In genomic region chr21:34912022-34912933, GRCh38 we compare ENCODE assay signal across 14 cellular contexts.
DNase-seq lines count a peak whose midpoint lies in the region; ATAC-seq, FAIRE-seq and TF ChIP-seq lines count a peak whose summit lies in the region.
"Had no signal": no experiment of that assay in that cellular context is flagged by ENCODE, and none has a peak within 500 bp of the region (broad histone marks: within the 10 kb centered on the region; RNA-seq: fewer than 3 reads in every experiment).

No MANE protein-coding gene starts in this region.

- DNase-seq in CD4-positive, CD25-positive, alpha-beta regulatory T cell: no peak
- no peak for DNase-seq in GM18507 (ENCODE audit: extremely low spot score, insufficient read length, low read depth)
- peak; percentile 73 for DNase-seq in fibroblast of peridontal ligament (ENCODE audit: extremely low read depth)
- DNase-seq in glutamatergic neuron: no peak
- no peak for DNase-seq in SJCRH30
- DNase-seq in mesothelial cell of epicardium (ENCODE audit: low spot score in 2 of 2, unreplicated experiment in 2 of 2): no peak
- DNase-seq in progenitor cell of endocrine pancreas (ENCODE audit: low spot score, unreplicated experiment): no peak
- DNase-seq: DMS 273 treated with DMSO at 0.1 percent for 48 hours, left colon, NCI-H2029 treated with DMSO at 0.1 percent for 48 hours, tibial artery had no signal

- H3F3A ChIP-seq in OCI-LY1 (ENCODE audit: insufficient read depth, low read length): no peaks in the 10 kb centered on the region

- H3K9me3 ChIP-seq in CD4-positive, CD25-positive, alpha-beta regulatory T cell (ENCODE audit: control insufficient read depth in 2 of 2, low read length in 2 of 2): no peaks in the 10 kb centered on the region
- no peaks in the 10 kb centered on the region for H3K9me3 ChIP-seq in OCI-LY1 (ENCODE audit: low read length)
- no peaks in the 10 kb centered on the region for H3K9me3 ChIP-seq in SJCRH30 (replicated peaks)
- H3K9me3 ChIP-seq: tibial artery had no signal

- H3K36me3 Mint-ChIP-seq in CD4-positive, CD25-positive, alpha-beta regulatory T cell: peaks cover 27% of the 10 kb centered on the region
- peaks cover 4% of the 10 kb centered on the region for H3K36me3 Mint-ChIP-seq in glutamatergic neuron (ENCODE audit: unreplicated experiment)
- no peaks in the 10 kb centered on the region for H3K36me3 Mint-ChIP-seq in mesothelial cell of epicardium
- H3K36me3 Mint-ChIP-seq in progenitor cell of endocrine pancreas (ENCODE audit: insufficient read depth): no peaks in the 10 kb centered on the region

- peak overlapping the region in 2 of 3 donors; percentile 47 to 81 for H3K27ac Mint-ChIP-seq in CD4-positive, CD25-positive, alpha-beta regulatory T cell
- H3K27ac Mint-ChIP-seq in glutamatergic neuron (ENCODE audit: unreplicated experiment) (no peak overlapping the region), mesothelial cell of epicardium (no peak overlapping the region), progenitor cell of endocrine pancreas (no peak overlapping the region)

- no peak for ATAC-seq in CD4-positive, CD25-positive, alpha-beta regulatory T cell (ENCODE audit: low read depth in 2 of 2)
- ATAC-seq: left colon had no signal

- FAIRE-seq in GM18507 (lab: Jason Lieb, UNC): peak; percentile 70
- FAIRE-seq: bronchial epithelial cell had no signal

- H3K27me3 Mint-ChIP-seq in CD4-positive, CD25-positive, alpha-beta regulatory T cell: no peaks in the 10 kb centered on the region
- H3K27me3 Mint-ChIP-seq in glutamatergic neuron (ENCODE audit: unreplicated experiment) (peaks cover 2% of the 10 kb centered on the region), mesothelial cell of epicardium (ENCODE audit: low read depth) (peaks cover 3% of the 10 kb centered on the region), progenitor cell of endocrine pancreas (peaks cover 87% of the 10 kb centered on the region)

- H2AFZ ChIP-seq in OCI-LY1 (ENCODE audit: low read length): no peak overlapping the region

- H3K4me3 ChIP-seq in CD4-positive, CD25-positive, alpha-beta regulatory T cell (ENCODE audit: low read depth, low read length): no peak overlapping the region
- H3K4me3 ChIP-seq in OCI-LY1 (ENCODE audit: low read depth, low read length, poor library complexity, severe bottlenecking) (no peak overlapping the region), SJCRH30 (no peak overlapping the region)
- H3K4me3 ChIP-seq: SK-N-MC, tibial artery had no signal

- H3K9me2 ChIP-seq in OCI-LY1 (ENCODE audit: low read depth, low read length): no peaks in the 10 kb centered on the region

- TF ChIP-seq CTCF in OCI-LY1 (IDR thresholded peaks at IDR 0.05; ENCODE audit: low read length): peak; percentile 23; the same call in 1 of the 2 replicates
- TF ChIP-seq CTCF in glutamatergic neuron (IDR thresholded peaks at IDR 0.05; ENCODE audit: partially characterized antibody, unreplicated experiment): no peak
- no peak for TF ChIP-seq CTCF in mesothelial cell of epicardium (IDR thresholded peaks at IDR 0.05; ENCODE audit: unreplicated experiment)
- no peak for TF ChIP-seq CTCF in progenitor cell of endocrine pancreas (IDR thresholded peaks at IDR 0.05; ENCODE audit: unreplicated experiment)

- H3K27me3 ChIP-seq in CD4-positive, CD25-positive, alpha-beta regulatory T cell (ENCODE audit: control insufficient read depth, insufficient read depth, low read length): no peaks in the 10 kb centered on the region
- H3K27me3 ChIP-seq in OCI-LY1 (ENCODE audit: insufficient read depth, low read length) (no peaks in the 10 kb centered on the region), SJCRH30 (no peaks in the 10 kb centered on the region)

- no peaks in the 10 kb centered on the region for H4K20me1 ChIP-seq in OCI-LY1 (ENCODE audit: insufficient read depth, low read length)

- peaks cover 24 to 93% (median 70%) of the 10 kb centered on the region in 4 donors for H3K4me1 Mint-ChIP-seq in CD4-positive, CD25-positive, alpha-beta regulatory T cell
- H3K4me1 Mint-ChIP-seq in glutamatergic neuron (ENCODE audit: low read depth, unreplicated experiment) (peaks cover 9% of the 10 kb centered on the region), mesothelial cell of epicardium (peaks cover 47% of the 10 kb centered on the region), progenitor cell of endocrine pancreas (ENCODE audit: low read depth) (peaks cover 22% of the 10 kb centered on the region)

- no peak overlapping the region for H3K4me2 ChIP-seq in OCI-LY1 (ENCODE audit: low read length)

- no peak overlapping the region for H3K9ac ChIP-seq in OCI-LY1 (ENCODE audit: low read length)

- H3K79me2 ChIP-seq in OCI-LY1 (ENCODE audit: insufficient read depth, low read length): no peaks in the 10 kb centered on the region

- H3K4me1 ChIP-seq in CD4-positive, CD25-positive, alpha-beta regulatory T cell (ENCODE audit: control insufficient read depth, insufficient read depth, low read length, poor library complexity, severe bottlenecking): peaks cover 17% of the 10 kb centered on the region
- H3K4me1 ChIP-seq in OCI-LY1 (ENCODE audit: insufficient read depth, low read length, severe bottlenecking): peaks cover 34% of the 10 kb centered on the region
- H3K4me1 ChIP-seq in SJCRH30: no peaks in the 10 kb centered on the region
- H3K4me1 ChIP-seq: tibial artery had no signal

- peaks cover 12% of the 10 kb centered on the region for H3K36me3 ChIP-seq in CD4-positive, CD25-positive, alpha-beta regulatory T cell (ENCODE audit: control insufficient read depth, insufficient read depth, low read length)
- H3K36me3 ChIP-seq in OCI-LY1 (ENCODE audit: insufficient read depth, low read length) (peaks cover 11% of the 10 kb centered on the region; the same call in 1 of the 2 replicates), SJCRH30 (peaks cover 8% of the 10 kb centered on the region; the same call in 1 of the 2 replicates)
- H3K36me3 ChIP-seq: tibial artery had no signal

- peak overlapping the region in 1 of 4 donors; percentile 58 for H3K4me3 Mint-ChIP-seq in CD4-positive, CD25-positive, alpha-beta regulatory T cell
- no peak overlapping the region for H3K4me3 Mint-ChIP-seq in glutamatergic neuron (ENCODE audit: unreplicated experiment)
- H3K4me3 Mint-ChIP-seq in mesothelial cell of epicardium: no peak overlapping the region
- H3K4me3 Mint-ChIP-seq in progenitor cell of endocrine pancreas (ENCODE audit: low read depth): no peak overlapping the region

- no peak overlapping the region for H3K27ac ChIP-seq in CD4-positive, CD25-positive, alpha-beta regulatory T cell (ENCODE audit: insufficient read depth, low read length, poor library complexity, severe bottlenecking)
- no peak overlapping the region for H3K27ac ChIP-seq in OCI-LY1 (ENCODE audit: low read depth, low read length, poor library complexity, severe bottlenecking)
- no peak overlapping the region for H3K27ac ChIP-seq in SJCRH30
- H3K27ac ChIP-seq: SK-N-MC, tibial artery had no signal

- no peaks in the 10 kb centered on the region for H3K9me3 Mint-ChIP-seq in CD4-positive, CD25-positive, alpha-beta regulatory T cell
- H3K9me3 Mint-ChIP-seq in glutamatergic neuron (ENCODE audit: unreplicated experiment): peaks cover 3% of the 10 kb centered on the region
- no peaks in the 10 kb centered on the region for H3K9me3 Mint-ChIP-seq in mesothelial cell of epicardium
- no peaks in the 10 kb centered on the region for H3K9me3 Mint-ChIP-seq in progenitor cell of endocrine pancreas (ENCODE audit: low read depth)

Comparison
In these comparisons a context has a peak if more than half of its experiments do, and no peak if none do; other contexts are left out.
1. H3K27ac Mint-ChIP-seq: peak in CD4-positive, CD25-positive, alpha-beta regulatory T cell (2 of 3); none in glutamatergic neuron (single experiment), mesothelial cell of epicardium (single experiment) and progenitor cell of endocrine pancreas (single experiment).